ENCODE assay signal across 1 cellular context in the genomic region with DNA sequence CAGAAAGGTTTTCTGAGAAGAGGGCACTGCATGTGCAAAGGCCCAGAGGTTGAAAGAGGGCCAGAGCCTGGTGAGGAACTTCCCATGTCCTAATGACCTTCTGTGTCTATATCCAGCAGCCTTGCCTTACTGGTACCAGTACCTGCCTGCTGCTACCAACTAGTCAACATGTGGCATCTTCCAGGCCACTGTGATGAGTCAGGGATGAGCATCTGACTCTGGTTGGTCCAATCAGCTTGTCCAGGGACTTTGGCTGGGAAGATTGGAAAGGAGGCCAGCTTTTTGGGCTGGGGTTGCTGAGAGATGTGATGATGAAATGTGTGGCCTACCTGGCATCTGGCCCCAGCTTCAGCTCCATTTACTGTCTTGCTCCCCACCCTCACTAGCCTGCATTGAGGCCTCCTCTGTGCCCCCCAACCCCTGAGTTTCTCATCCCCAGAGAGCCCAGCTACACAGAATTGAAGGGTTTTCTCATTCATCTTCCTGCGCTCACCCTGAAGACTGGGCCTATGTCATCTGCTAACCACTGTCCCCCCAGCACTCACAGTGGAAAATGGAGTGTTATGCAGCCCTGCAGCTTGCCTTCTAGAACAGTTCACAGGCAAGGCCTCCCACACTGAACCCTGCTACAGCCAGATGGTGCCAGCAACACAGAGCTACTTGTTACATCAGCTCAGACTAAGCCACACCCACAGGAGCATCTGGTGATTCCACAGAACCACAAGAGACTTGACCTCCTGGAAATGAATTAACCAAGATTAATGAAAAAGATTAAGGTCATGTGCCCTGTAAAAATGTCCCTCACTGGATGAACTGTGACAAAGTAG.
TF ChIP-seq lines count a peak whose summit lies in the region.

No MANE protein-coding gene starts in this region.

TF ChIP-seq in H1, 55 proteins besides CTCF, POLR2A, EP300 and RAD21:
- TF ChIP-seq TAF1 (IDR thresholded peaks at IDR 0.05; ENCODE audit: low read depth, low read length) (0 out of 2 replicates have a peak, but pooled peaks have one; percentile 55), BACH1 (IDR thresholded peaks at IDR 0.05; ENCODE audit: low read length) (no peak), SP1 (IDR thresholded peaks at IDR 0.05; ENCODE audit: low read depth, low read length) (no peak), PHF8 (conservative IDR thresholded peaks at IDR 0.05; ENCODE audit: low read depth, low read length) (no peak), KDM1A (IDR thresholded peaks at IDR 0.05; ENCODE audit: borderline replicate concordance, low read length) (peak; percentile 87), POLR2AphosphoS5 (IDR thresholded peaks at IDR 0.05; ENCODE audit: low read depth, low read length) (peak; percentile 49; the same call in 1 of the 2 replicates), TCF12 (IDR thresholded peaks at IDR 0.05; ENCODE audit: low read depth, low read length) (no peak), CEBPB (IDR thresholded peaks at IDR 0.05; ENCODE audit: low read depth, low read length) (peak; percentile 38; the same call in 1 of the 2 replicates)
